ENCODE assay signal across 8 cellular contexts in genomic region chr4:173181769-173182374, GRCh38. TPM values are rescaled to one million over a fixed set of nuclear protein-coding genes. Genes with fewer than 3 reads are reported as not detected.
A peak's percentile ranks its signal among the peaks of the same experiment; 100 is the strongest.
DNase-seq lines count a peak whose midpoint lies in the region; ATAC-seq, FAIRE-seq and TF ChIP-seq lines count a peak whose summit lies in the region.

No MANE protein-coding gene starts in this region.

- no peaks in the 10 kb centered on the region for H3K9me3 Mint-ChIP-seq in activated CD4-positive, alpha-beta T cell treated with anti-CD3 and anti-CD28 coated beads, Interleukin-2, amount 10 ng/mL, durations not matched to agents 24 days and 14 days
- H3K9me3 Mint-ChIP-seq in GM23338 = peaks cover 19% of the 10 kb centered on the region

- no peak for TF ChIP-seq RAD21 in GM12878 (IDR thresholded peaks at IDR 0.05; ENCODE audit: insufficient read depth, low read depth, low read length)

- H2AFZ ChIP-seq in GM12878 (ENCODE audit: control insufficient read depth, low read depth, low read length) = no peak overlapping the region
- H2AFZ ChIP-seq in GM23338 = no peak overlapping the region

- H3K27me3 ChIP-seq in GM12878 (replicated peaks in 1 of 2; ENCODE audit: control insufficient read depth in 2 of 2, insufficient read depth in 2 of 2, low read length in 1 of 2) (no peaks in the 10 kb centered on the region), HAP-1 (ENCODE audit: low read depth) (no peaks in the 10 kb centered on the region), GM23338 (ENCODE audit: insufficient read depth) (no peaks in the 10 kb centered on the region)

- peaks cover 15% of the 10 kb centered on the region for H3K4me1 Mint-ChIP-seq in activated CD4-positive, alpha-beta T cell treated with anti-CD3 and anti-CD28 coated beads, Interleukin-2, amount 10 ng/mL, durations not matched to agents 24 days and 14 days
- H3K4me1 Mint-ChIP-seq in GM23338 = peaks cover 38% of the 10 kb centered on the region

- no peak for TF ChIP-seq POLR2A in GM12878 (IDR thresholded peaks at IDR 0.05; ENCODE audit: low read depth, low read length)

- H3K36me3 Mint-ChIP-seq in activated CD4-positive, alpha-beta T cell treated with anti-CD3 and anti-CD28 coated beads, Interleukin-2, amount 10 ng/mL, durations not matched to agents 24 days and 14 days (ENCODE audit: low read depth) = no peaks in the 10 kb centered on the region
- H3K36me3 Mint-ChIP-seq in GM23338 (ENCODE audit: low read depth) = peaks cover 28% of the 10 kb centered on the region

- POLR2A ChIA-PET in GM12878 (lab: Charles Lee) = interaction anchor here (0.6 to 1.7 kb wide), 3 partner anchors 11 to 187 kb away, joined by 3 to 4 read pairs (median 3); no protein-coding TSS in a partner anchor

- no TSS peak for BruUV-seq in GM12878 (replicated peaks; lab: Mats Ljungman, UMichigan)

- 98% methylated on average over 3 of the region's 3 CpGs for WGBS in GM12878 (ENCODE audit: insufficient coverage, insufficient replicate concordance, low lambda C conversion rate, missing lambda C conversion rate)

- SMC1A ChIA-PET in GM12878 (lab: Charles Lee; ENCODE audit: uncharacterized antibody, unreplicated experiment) = interaction anchor here (0.6 kb wide), 1 partner anchor 805 kb away, joined by 3 read pairs; no protein-coding TSS in a partner anchor

- H3K4me1 ChIP-seq in GM12878 (ENCODE audit: control insufficient read depth, insufficient read depth, low read length) (peaks cover 13% of the 10 kb centered on the region; the same call in 1 of the 2 replicates), HAP-1 (no peaks in the 10 kb centered on the region), GM23338 (ENCODE audit: insufficient read depth) (peaks cover 9% of the 10 kb centered on the region)

- ATAC-seq in HG03139 (IDR thresholded peaks at IDR 0.05; ENCODE audit: unreplicated experiment) (peak; percentile 49), GM12878 (peak; percentile 78), GM23338 (no peak)
- peak; percentile 89 for ATAC-seq in stimulated activated naive CD8-positive, alpha-beta T cell treated with anti-CD3 and anti-CD28 coated beads, Interleukin-15, Interleukin-2, amounts not matched to agents 100 U/mL and 50 U/mL, for 24 hours

- H3K4me3 Mint-ChIP-seq in activated CD4-positive, alpha-beta T cell treated with anti-CD3 and anti-CD28 coated beads, Interleukin-2, amount 10 ng/mL, durations not matched to agents 24 days and 14 days = no peak overlapping the region
- H3K4me3 Mint-ChIP-seq in GM23338 = no peak overlapping the region

- no peak for FAIRE-seq in GM12878 (lab: Jason Lieb, UNC)

- in situ Hi-C loops in GM12878 (cut with MboI) (no loop called here), HAP-1 (cut with MboI; ENCODE audit: low sequenced_read_pairs) (no loop called here)

- no peaks in the 10 kb centered on the region for H3K27me3 Mint-ChIP-seq in activated CD4-positive, alpha-beta T cell treated with anti-CD3 and anti-CD28 coated beads, Interleukin-2, amount 10 ng/mL, durations not matched to agents 24 days and 14 days
- peaks cover 9% of the 10 kb centered on the region for H3K27me3 Mint-ChIP-seq in GM23338 (ENCODE audit: insufficient read depth, low read depth, poor library complexity)

- TF ChIP-seq CTCF in GM12878 (IDR thresholded peaks at IDR 0.05 in 2 of 3, conservative IDR thresholded peaks at IDR 0.05 in 1 of 3; ENCODE audit: control insufficient read depth in 2 of 3, extremely low read depth in 1 of 3, insufficient read depth in 1 of 3, low read depth in 3 of 3, low read length in 3 of 3) (no peak), GM23338 (conservative IDR thresholded peaks at IDR 0.05; ENCODE audit: low read depth in 2 of 2) (no peak)

- no peaks in the 10 kb centered on the region for H3K9me2 ChIP-seq in GM23338 (ENCODE audit: insufficient read depth)

- CTCF ChIA-PET in GM12878 (lab: Yijun Ruan, JAX) = interaction anchor here (0.9 to 1.8 kb wide), 5 partner anchors 8 to 168 kb away, joined by 3 to 4 read pairs (median 3); no protein-coding TSS in a partner anchor

- H3K9ac ChIP-seq in GM12878 (ENCODE audit: control insufficient read depth, insufficient read depth, low read length) = no peak overlapping the region

- H3K79me2 ChIP-seq in GM12878 (ENCODE audit: control insufficient read depth, insufficient read depth, low read length) (peaks cover 66% of the 10 kb centered on the region), GM23338 (replicated peaks; ENCODE audit: insufficient read depth) (peaks cover 97% of the 10 kb centered on the region)

- H3K4me3 ChIP-seq in GM12878 (no peak overlapping the region), HAP-1 (no peak overlapping the region), GM23338 (no peak overlapping the region)

- H4K20me1 ChIP-seq in GM12878 (ENCODE audit: control insufficient read depth, insufficient read depth) (no peaks in the 10 kb centered on the region), GM23338 (replicated peaks; ENCODE audit: insufficient read depth) (peaks cover 5% of the 10 kb centered on the region; the same call in 1 of the 2 replicates)

- H3K27ac ChIP-seq in GM12878 (ENCODE audit: control insufficient read depth, insufficient read depth) = no peak overlapping the region
- no peak overlapping the region for H3K27ac ChIP-seq in GM23338 (ENCODE audit: low read depth)

- DNase-seq in activated CD4-positive, alpha-beta T cell treated with anti-CD3 and anti-CD28 coated beads, Interleukin-2, amount 10 ng/mL, durations not matched to agents 24 days and 14 days = peak; percentile 34
- DNase-seq in activated CD4-positive, alpha-beta T cell treated with anti-CD3 and anti-CD28 coated beads, Interleukin-2, amount 50 U/mL, for 48 hours = no peak
- DNase-seq in GM12878 (ENCODE audit: low read depth, low spot score) (no peak), HAP-1 (ENCODE audit: low spot score in 2 of 2) (no peak), GM23338 (ENCODE audit: low spot score) (no peak)
- no peak for DNase-seq in stimulated activated naive CD8-positive, alpha-beta T cell treated with anti-CD3 and anti-CD28 coated beads, Interleukin-15, Interleukin-2, amounts not matched to agents 100 U/mL and 50 U/mL, for 24 hours
- no peak for DNase-seq in NK-92 treated with Interleukin-12 subunit alpha and Interleukin-12 subunit beta, amount 100 ng/mL, for 24 hours (lab: John Stamatoyannopoulos, UW)

- RAD21 ChIA-PET in GM12878 (lab: Charles Lee; ENCODE audit: unreplicated experiment) = interaction anchor here (1.1 kb wide), 1 partner anchor 12 kb away, joined by 3 read pairs; no protein-coding TSS in a partner anchor

- H3F3A ChIP-seq in GM23338 (replicated peaks; ENCODE audit: low read depth) = no peaks in the 10 kb centered on the region

- H3K27ac Mint-ChIP-seq in activated CD4-positive, alpha-beta T cell treated with anti-CD3 and anti-CD28 coated beads, Interleukin-2, amount 10 ng/mL, durations not matched to agents 24 days and 14 days = no peak overlapping the region
- no peak overlapping the region for H3K27ac Mint-ChIP-seq in GM23338

- H3K9me3 ChIP-seq in GM12878 (replicated peaks; ENCODE audit: control insufficient read depth, insufficient read depth, low read length) (no peaks in the 10 kb centered on the region; the same call in 2 of the 3 replicates), HAP-1 (no peaks in the 10 kb centered on the region)

- H3K4me2 ChIP-seq in GM12878 (ENCODE audit: control insufficient read depth, insufficient read depth) (no peak overlapping the region), GM23338 (no peak overlapping the region)

- no peaks in the 10 kb centered on the region for H3K36me3 ChIP-seq in GM12878 (ENCODE audit: control insufficient read depth in 2 of 2, insufficient read depth in 2 of 2, low read length in 1 of 2)
- no peaks in the 10 kb centered on the region for H3K36me3 ChIP-seq in HAP-1 (replicated peaks)
- H3K36me3 ChIP-seq in GM23338 (ENCODE audit: insufficient read depth) = no peaks in the 10 kb centered on the region

- intact Hi-C loops in activated CD4-positive, alpha-beta T cell treated with anti-CD3 and anti-CD28 coated beads, Interleukin-2, amount 10 ng/mL, durations not matched to agents 24 days and 14 days (cut with micrococcal nuclease) = no loop called here
- intact Hi-C loops in GM12878 (cut with micrococcal nuclease; ENCODE audit: unreplicated experiment) = no loop called here

- TF ChIP-seq EP300 in GM12878 (IDR thresholded peaks at IDR 0.05; ENCODE audit: borderline replicate concordance in 1 of 2, control insufficient read depth in 1 of 2, low read depth in 2 of 2, low read length in 2 of 2) = no peak

TF ChIP-seq in GM12878, 131 proteins besides CTCF, POLR2A, EP300 and RAD21 (continues in another document):
- TF ChIP-seq WRNIP1 (IDR thresholded peaks at IDR 0.05; ENCODE audit: borderline replicate concordance, low read depth, low read length) = no peak
- no peak for TF ChIP-seq GATAD2B (conservative IDR thresholded peaks at IDR 0.05; ENCODE audit: low read depth)
- TF ChIP-seq NBN (IDR thresholded peaks at IDR 0.05) = no peak

TF ChIP-seq in GM23338, 12 proteins besides CTCF, POLR2A, EP300 and RAD21 (continues in another document):
- TF ChIP-seq POLR2AphosphoS5 (IDR thresholded peaks at IDR 0.05; ENCODE audit: low read depth) (no peak), CREB1 (CRISPR knock-in tag; IDR thresholded peaks at IDR 0.05; ENCODE audit: low read depth) (no peak)

RNA-seq across cellular contexts. Expression of gene GALNT7, which starts 13.3 kb away (rescaled TPM):
- total RNA-seq in activated CD4-positive, alpha-beta T cell treated with anti-CD3 and anti-CD28 coated beads, Interleukin-2, amount 10 ng/mL, durations not matched to agents 24 days and 14 days = 25.9 and 26.7 TPM in 2 replicates
- total RNA-seq in GM12878 (2013; cell fraction: nucleolus; rRNA removed) = 74.9 and 78.4 TPM in 2 replicates
- 19.1 and 26.5 TPM in 2 replicates for total RNA-seq in GM12878 (2014; rRNA removed)
- 31.7 and 33.2 TPM in 2 replicates for total RNA-seq in GM12878 (2014; rRNA removed; fragmentation: Illumina TruSeq; extraction: Trizol)
- 30.3 and 32.4 TPM in 2 replicates for total RNA-seq in GM12878 (2021)
- 7.9 TPM for polyA plus RNA-seq in GM12878 (2011; ENCODE audit: low read depth)
- 32.2 and 47.5 TPM in 2 replicates for polyA plus RNA-seq in GM12878 (2011; rRNA removed)
- 10.6 and 11.0 TPM in 2 replicates for polyA plus RNA-seq in GM12878 (2011; cell fraction: cytosol; rRNA removed)
- 31.9 and 33.0 TPM in 2 replicates for polyA plus RNA-seq in GM12878 (2011; cell fraction: nucleus; rRNA removed)
- polyA plus RNA-seq in GM12878 (2012) = 11.3 and 14.8 TPM in 2 replicates
- 31.1 and 42.1 TPM in 2 replicates for polyA plus RNA-seq in GM12878 (2014; fragmentation: Illumina TruSeq; extraction: Trizol)
- 10 to 100 TPM; 14.2 to 14.8 TPM for polyA plus RNA-seq in GM12878 (2014; fragmentation: Nextera tagmentation; extraction: Ambion mirVana)
- 16.8 and 20.8 TPM in 2 replicates for polyA plus RNA-seq in GM12878 (2014; rRNA removed)
- polyA plus RNA-seq in GM12878 (2016; fragmentation: Nextera tagmentation; extraction: Ambion mirVana) = 10 to 100 TPM; 27.6 to 33.0 TPM
- 28.1 and 41.5 TPM in 2 replicates for polyA minus RNA-seq in GM12878 (2011; rRNA and poly(A)+ RNA removed)
- 13.7 and 18.7 TPM in 2 replicates for polyA minus RNA-seq in GM12878 (2011; cell fraction: cytosol; rRNA and poly(A)+ RNA removed)
- 21.0 and 45.9 TPM in 2 replicates for polyA minus RNA-seq in GM12878 (2011; cell fraction: nucleus; rRNA and poly(A)+ RNA removed)
- 64.2 and 72.2 TPM in 2 replicates for total RNA-seq in GM23338 (2014; rRNA removed; shearing (Covaris generic))
- 28.9 and 31.8 TPM in 2 replicates for polyA plus RNA-seq in GM23338 (2016; fragmentation: Nextera tagmentation; extraction: Ambion mirVana)
